ENCODE assay signal across 15 cellular contexts in the genomic region with DNA sequence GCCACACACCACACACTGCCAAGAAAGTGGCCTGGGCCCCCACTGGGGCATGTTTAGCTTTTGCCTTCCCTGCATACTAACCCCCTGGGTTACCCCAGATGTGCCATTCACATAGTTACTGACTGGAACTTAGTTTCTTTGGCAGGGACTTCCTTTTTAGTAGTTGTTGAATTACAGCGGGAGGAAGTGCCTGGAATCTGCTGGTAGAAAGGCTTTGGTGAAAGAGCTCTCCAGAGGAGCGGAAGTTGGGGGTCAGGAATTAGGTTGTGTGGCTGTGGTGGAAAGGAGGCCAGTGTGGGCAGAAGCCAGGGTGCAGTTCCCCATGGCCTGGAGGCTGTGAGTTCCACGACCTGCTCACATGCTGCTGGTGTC.
A peak's percentile ranks its signal among the peaks of the same experiment; 100 is the strongest.
DNase-seq lines count a peak whose midpoint lies in the region; ATAC-seq and TF ChIP-seq lines count a peak whose summit lies in the region.
"Had no signal": no experiment of that assay in that cellular context is flagged by ENCODE, and none has a peak within 500 bp of the region (broad histone marks: within the 10 kb centered on the region; RNA-seq: fewer than 3 reads in every experiment).

No MANE protein-coding gene starts in this region.

- no peak for TF ChIP-seq CTCF in natural killer cell (IDR thresholded peaks at IDR 0.05)

- no peaks in the 10 kb centered on the region for H3K27me3 Mint-ChIP-seq in natural killer cell (ENCODE audit: low read depth in 2 of 2)
- H3K27me3 Mint-ChIP-seq in natural killer cell treated with Interleukin-12 subunit alpha and Interleukin-12 subunit beta and Interleukin-15 and Interleukin-18, amount 100 ng/mL, for 72 hours: no peaks in the 10 kb centered on the region
- H3K27me3 Mint-ChIP-seq: activated CD4-positive, alpha-beta T cell treated with anti-CD3 and anti-CD28 coated beads for 36 hours; T-cell had no signal

- H2BK5ac ChIP-seq in mesenchymal stem cell (ENCODE audit: low read depth, low read length, poor library complexity, severe bottlenecking): no peak overlapping the region
- H2BK5ac ChIP-seq in mesendoderm (ENCODE audit: low read length): no peak overlapping the region

- H2BK15ac ChIP-seq in mesenchymal stem cell (ENCODE audit: low read depth, poor library complexity, severe bottlenecking): no peak overlapping the region
- H2BK15ac ChIP-seq in mesendoderm (replicated peaks; ENCODE audit: low read depth): no peak overlapping the region

- no peaks in the 10 kb centered on the region for H3K36me3 Mint-ChIP-seq in natural killer cell
- peaks cover 13% of the 10 kb centered on the region for H3K36me3 Mint-ChIP-seq in natural killer cell treated with Interleukin-12 subunit alpha and Interleukin-12 subunit beta and Interleukin-15 and Interleukin-18, amount 100 ng/mL, for 72 hours

- no peak overlapping the region for H4K5ac ChIP-seq in mesendoderm (ENCODE audit: low read length)

- H3K27me3 ChIP-seq in mesenchymal stem cell (ENCODE audit: control insufficient read depth in 1 of 2, insufficient read depth in 1 of 2, low read length in 2 of 2) (no peaks in the 10 kb centered on the region), mesendoderm (ENCODE audit: insufficient read depth, low read length, poor library complexity) (no peaks in the 10 kb centered on the region)
- H3K27me3 ChIP-seq: gastrocnemius medialis had no signal

- H2BK12ac ChIP-seq in mesenchymal stem cell (ENCODE audit: low read length in 2 of 2): no peak overlapping the region

- peaks cover 71% of the 10 kb centered on the region for H3K79me1 ChIP-seq in mesenchymal stem cell (replicated peaks; ENCODE audit: low read length, poor library complexity, severe bottlenecking)
- no peaks in the 10 kb centered on the region for H3K79me1 ChIP-seq in mesendoderm (ENCODE audit: low read length)

- H3K4ac ChIP-seq in mesenchymal stem cell (ENCODE audit: low read depth in 1 of 2, low read length in 2 of 2) (no peak overlapping the region), mesendoderm (ENCODE audit: low read depth, low read length) (no peak overlapping the region)

- H3K9ac ChIP-seq in mesenchymal stem cell (ENCODE audit: low read length) (peak overlapping the region; percentile 37), mesendoderm (ENCODE audit: low read length) (no peak overlapping the region)

- no peaks in the 10 kb centered on the region for H3K79me2 ChIP-seq in mesendoderm (ENCODE audit: control insufficient read depth, insufficient read depth, low read length)

- no peak overlapping the region for H3K14ac ChIP-seq in mesenchymal stem cell (ENCODE audit: low read length in 2 of 2)

- ATAC-seq in natural killer cell: no peak
- ATAC-seq in natural killer cell treated with Interleukin-12 subunit alpha and Interleukin-12 subunit beta and Interleukin-15 and Interleukin-18, amount 100 ng/mL, for 72 hours: no peak
- ATAC-seq: activated CD4-positive, alpha-beta T cell treated with anti-CD3 and anti-CD28 coated beads for 36 hours; gastrocnemius medialis; T-cell had no signal

- H2AFZ ChIP-seq in mesenchymal stem cell (ENCODE audit: low read depth, low read length): no peak overlapping the region

- no peak overlapping the region for H3K4me2 ChIP-seq in mesenchymal stem cell (ENCODE audit: low read length, poor library complexity, severe bottlenecking)
- H3K4me2 ChIP-seq in mesendoderm (ENCODE audit: low read length): no peak overlapping the region

- peaks cover 65 to 86% of the 10 kb centered on the region in 2 donors for H3K4me1 Mint-ChIP-seq in natural killer cell
- H3K4me1 Mint-ChIP-seq in natural killer cell treated with Interleukin-12 subunit alpha and Interleukin-12 subunit beta and Interleukin-15 and Interleukin-18, amount 100 ng/mL, for 72 hours (ENCODE audit: low read depth in 2 of 2): peaks cover 47 to 64% of the 10 kb centered on the region in 2 donors

- peaks cover 31% of the 10 kb centered on the region for H3K4me1 ChIP-seq in mesenchymal stem cell (ENCODE audit: control insufficient read depth, insufficient read depth, low read depth, low read length)
- H3K4me1 ChIP-seq in mesendoderm (ENCODE audit: control insufficient read depth, low read depth, low read length): no peaks in the 10 kb centered on the region

- H3K36me3 ChIP-seq in mesenchymal stem cell (ENCODE audit: control insufficient read depth in 1 of 2, insufficient read depth in 2 of 2, low read depth in 1 of 2, low read length in 2 of 2) (peaks cover 86 to 90% of the 10 kb centered on the region in 2 experiments), mesendoderm (ENCODE audit: control insufficient read depth, insufficient read depth, low read length) (peaks cover 8% of the 10 kb centered on the region)

- H3K9me3 ChIP-seq in mesenchymal stem cell (ENCODE audit: control insufficient read depth, low read length): no peaks in the 10 kb centered on the region
- H3K9me3 ChIP-seq: gastrocnemius medialis had no signal

- WGBS in mesenchymal stem cell: 100% methylated on average over 2 of the region's 3 CpGs
- no CpG with 5 or more reads among the region's 3 CpGs for WGBS in mesendoderm (ENCODE audit: extremely low coverage, insufficient coverage, low lambda C conversion rate)

- DNase-seq in natural killer cell: no peak
- DNase-seq in natural killer cell treated with Interleukin-12 subunit alpha and Interleukin-12 subunit beta and Interleukin-15 and Interleukin-18, amount 100 ng/mL, for 72 hours (ENCODE audit: low spot score): no peak
- peak; percentile 42 for DNase-seq in UCSD-AML1 (lab: John Stamatoyannopoulos, UW; ENCODE audit: unreplicated experiment)
- no peak for DNase-seq in mesenchymal stem cell
- no peak for DNase-seq in mesendoderm
- no peak for DNase-seq in DMS 273 treated with DMSO at 0.1 percent for 48 hours (lab: John Stamatoyannopoulos, UW)
- no peak for DNase-seq in germinal center (ENCODE audit: low spot score)
- DNase-seq in stimulated activated CD8-positive, alpha-beta memory T cell treated with anti-CD3 and anti-CD28 coated beads, Interleukin-4, amount 100 ng/mL, for 48 hours: no peak
- DNase-seq: activated CD4-positive, alpha-beta T cell treated with anti-CD3 and anti-CD28 coated beads for 36 hours; activated naive CD4-positive, alpha-beta T cell treated with anti-CD3 and anti-CD28 coated beads for 36 hours; gastrocnemius medialis; NCI-H1436; NCI-H510A; stimulated activated CD4-positive, alpha-beta T cell treated with anti-CD3 and anti-CD28 coated beads, Interleukin-2, amount 100 ng/mL, for 24 hours; T-cell had no signal

- H4K8ac ChIP-seq in mesenchymal stem cell (ENCODE audit: low read length) (no peak overlapping the region), mesendoderm (ENCODE audit: low read depth, low read length) (no peak overlapping the region)

- H2BK120ac ChIP-seq in mesenchymal stem cell (ENCODE audit: low read depth, low read length) (no peak overlapping the region), mesendoderm (ENCODE audit: low read depth, low read length) (no peak overlapping the region)

- H3K18ac ChIP-seq in mesenchymal stem cell (ENCODE audit: low read depth in 1 of 2, low read length in 2 of 2) (no peak overlapping the region), mesendoderm (ENCODE audit: low read length) (no peak overlapping the region)

- H3K23ac ChIP-seq in mesenchymal stem cell (ENCODE audit: low read length in 2 of 2) (no peak overlapping the region), mesendoderm (ENCODE audit: low read length) (no peak overlapping the region)

- H3K9me3 Mint-ChIP-seq in natural killer cell: no peaks in the 10 kb centered on the region
- H3K9me3 Mint-ChIP-seq in natural killer cell treated with Interleukin-12 subunit alpha and Interleukin-12 subunit beta and Interleukin-15 and Interleukin-18, amount 100 ng/mL, for 72 hours: no peaks in the 10 kb centered on the region
- H3K9me3 Mint-ChIP-seq: activated naive CD4-positive, alpha-beta T cell treated with anti-CD3 and anti-CD28 coated beads for 36 hours; T-cell had no signal

- H2AK5ac ChIP-seq in mesenchymal stem cell (ENCODE audit: low read length, severe bottlenecking) (no peak overlapping the region), mesendoderm (ENCODE audit: low read length) (no peak overlapping the region)

- intact Hi-C loops in natural killer cell (cut with micrococcal nuclease): no loop called here

- H3K4me3 ChIP-seq in mesenchymal stem cell (ENCODE audit: insufficient read depth in 1 of 2, low read depth in 1 of 2, low read length in 2 of 2) (no peak overlapping the region), mesendoderm (ENCODE audit: low read length) (no peak overlapping the region)
- H3K4me3 ChIP-seq: gastrocnemius medialis had no signal

- H3K56ac ChIP-seq in mesendoderm (ENCODE audit: low read length): no peak overlapping the region

- H3K4me3 Mint-ChIP-seq in natural killer cell: peak overlapping the region; percentile 61
- H3K4me3 Mint-ChIP-seq in natural killer cell treated with Interleukin-12 subunit alpha and Interleukin-12 subunit beta and Interleukin-15 and Interleukin-18, amount 100 ng/mL, for 72 hours: no peak overlapping the region
- H3K4me3 Mint-ChIP-seq: activated CD4-positive, alpha-beta T cell treated with anti-CD3 and anti-CD28 coated beads for 36 hours; activated naive CD4-positive, alpha-beta T cell treated with anti-CD3 and anti-CD28 coated beads for 36 hours; T-cell had no signal

- no peak overlapping the region for H4K91ac ChIP-seq in mesenchymal stem cell (ENCODE audit: low read length)

- H3K27ac ChIP-seq in mesenchymal stem cell (ENCODE audit: low read length, poor library complexity, severe bottlenecking) (no peak overlapping the region), mesendoderm (ENCODE audit: low read depth, low read length) (no peak overlapping the region)
- H3K27ac ChIP-seq: gastrocnemius medialis had no signal

- H3K27ac Mint-ChIP-seq in natural killer cell: peak overlapping the region; percentile 94 to 97
- peak overlapping the region in 1 of 2 donors; percentile 49 for H3K27ac Mint-ChIP-seq in natural killer cell treated with Interleukin-12 subunit alpha and Interleukin-12 subunit beta and Interleukin-15 and Interleukin-18, amount 100 ng/mL, for 72 hours
- H3K27ac Mint-ChIP-seq: activated CD4-positive, alpha-beta T cell treated with anti-CD3 and anti-CD28 coated beads for 36 hours; activated naive CD4-positive, alpha-beta T cell treated with anti-CD3 and anti-CD28 coated beads for 36 hours had no signal
